8 cellular contexts compared by ENCODE assay signal in the genomic region with DNA sequence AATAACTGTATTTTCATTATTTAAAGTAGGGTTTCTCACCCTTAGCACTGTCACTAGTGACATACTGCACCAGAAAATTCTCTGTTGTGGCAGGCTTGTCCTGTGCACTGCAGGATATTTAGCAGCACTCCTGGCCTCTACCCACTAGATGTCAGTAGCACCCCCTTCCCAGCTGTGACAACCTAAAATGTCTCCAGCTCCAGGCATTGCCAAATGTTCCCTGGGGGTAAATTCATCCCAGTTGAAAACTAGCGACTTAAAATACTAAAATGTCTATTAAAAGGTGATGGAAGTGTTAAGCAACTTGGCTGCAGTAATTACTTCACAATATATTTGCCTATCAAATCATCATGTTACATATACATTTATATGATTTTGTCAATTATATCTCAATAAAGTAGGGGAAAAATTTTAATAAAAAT.
DNase-seq lines count a peak whose midpoint lies in the region; ATAC-seq and TF ChIP-seq lines count a peak whose summit lies in the region.

No MANE protein-coding gene starts in this region.

- POLR2A ChIA-PET in activated CD4-positive, alpha-beta memory T cell treated with anti-CD3 and anti-CD28 coated beads, Interleukin-2, amount 10 ng/mL, durations not matched to agents 7 days and 5 days (lab: Charles Lee): no interaction called here

- DNase-seq in activated gamma-delta T cell treated with Interleukin-2 at 50 U/mL for 16 hours: peak; percentile 61
- DNase-seq in activated gamma-delta T cell (lab: John Stamatoyannopoulos, UW): no peak
- peak; percentile 30 for DNase-seq in NCI-H774 (lab: John Stamatoyannopoulos, UW)
- DNase-seq in activated CD4-positive, alpha-beta memory T cell treated with anti-CD3 and anti-CD28 coated beads, Interleukin-2, amount 10 ng/mL, durations not matched to agents 7 days and 5 days: peak; percentile 61
- DNase-seq in endothelial cell (ENCODE audit: low spot score): peak; percentile 71
- DNase-seq in myocyte (ENCODE audit: low read depth): peak; percentile 80
- peak; percentile 22 to 68 for DNase-seq in stimulated activated effector memory CD8-positive, alpha-beta T cell treated with anti-CD3 and anti-CD28 coated beads, Interleukin-12 subunit alpha, Interleukin-12 subunit beta, amount 100 ng/mL, for 72 hours (ENCODE audit: low spot score in 2 of 2)

- TF ChIP-seq CTCF in endothelial cell (IDR thresholded peaks at IDR 0.05; ENCODE audit: unreplicated experiment): peak; percentile 60

- H3K9me3 Mint-ChIP-seq in activated CD4-positive, alpha-beta memory T cell treated with anti-CD3 and anti-CD28 coated beads, Interleukin-2, amount 10 ng/mL, durations not matched to agents 7 days and 5 days: no peaks in the 10 kb centered on the region
- H3K9me3 Mint-ChIP-seq in endothelial cell (ENCODE audit: unreplicated experiment): no peaks in the 10 kb centered on the region
- no peaks in the 10 kb centered on the region for H3K9me3 Mint-ChIP-seq in stimulated activated effector memory CD8-positive, alpha-beta T cell treated with anti-CD3 and anti-CD28 coated beads, Interleukin-12 subunit alpha, Interleukin-12 subunit beta, amount 100 ng/mL, for 72 hours

- H3K4me1 Mint-ChIP-seq in activated CD4-positive, alpha-beta memory T cell treated with anti-CD3 and anti-CD28 coated beads, Interleukin-2, amount 10 ng/mL, durations not matched to agents 7 days and 5 days: peaks cover 18% of the 10 kb centered on the region
- H3K4me1 Mint-ChIP-seq in endothelial cell (ENCODE audit: unreplicated experiment): no peaks in the 10 kb centered on the region
- peaks cover 7% of the 10 kb centered on the region for H3K4me1 Mint-ChIP-seq in stimulated activated effector memory CD8-positive, alpha-beta T cell treated with anti-CD3 and anti-CD28 coated beads, Interleukin-12 subunit alpha, Interleukin-12 subunit beta, amount 100 ng/mL, for 72 hours

- no peaks in the 10 kb centered on the region for H3K27me3 Mint-ChIP-seq in activated CD4-positive, alpha-beta memory T cell treated with anti-CD3 and anti-CD28 coated beads, Interleukin-2, amount 10 ng/mL, durations not matched to agents 7 days and 5 days
- no peaks in the 10 kb centered on the region for H3K27me3 Mint-ChIP-seq in endothelial cell (ENCODE audit: unreplicated experiment)

- H3K27ac Mint-ChIP-seq in activated CD4-positive, alpha-beta memory T cell treated with anti-CD3 and anti-CD28 coated beads, Interleukin-2, amount 10 ng/mL, durations not matched to agents 7 days and 5 days: no peak overlapping the region
- no peak overlapping the region for H3K27ac Mint-ChIP-seq in endothelial cell (ENCODE audit: unreplicated experiment)
- peak overlapping the region; percentile 30 for H3K27ac Mint-ChIP-seq in stimulated activated effector memory CD8-positive, alpha-beta T cell treated with anti-CD3 and anti-CD28 coated beads, Interleukin-12 subunit alpha, Interleukin-12 subunit beta, amount 100 ng/mL, for 72 hours

- CTCF ChIA-PET in activated CD4-positive, alpha-beta memory T cell treated with anti-CD3 and anti-CD28 coated beads, Interleukin-2, amount 10 ng/mL, durations not matched to agents 7 days and 5 days (lab: Charles Lee): interaction anchor here (1.0 to 3.1 kb wide), 4 partner anchors 28 to 170 kb away, joined by 3 to 43 read pairs (median 4); no protein-coding TSS in a partner anchor

- ATAC-seq in HG03439 (IDR thresholded peaks at IDR 0.05; ENCODE audit: unreplicated experiment): peak; percentile 50
- peak; percentile 88 for ATAC-seq in stimulated activated effector memory CD8-positive, alpha-beta T cell treated with anti-CD3 and anti-CD28 coated beads, Interleukin-12 subunit alpha, Interleukin-12 subunit beta, amount 100 ng/mL, for 72 hours

- peaks cover 20% of the 10 kb centered on the region for H3K36me3 Mint-ChIP-seq in activated CD4-positive, alpha-beta memory T cell treated with anti-CD3 and anti-CD28 coated beads, Interleukin-2, amount 10 ng/mL, durations not matched to agents 7 days and 5 days (ENCODE audit: low read depth)
- H3K36me3 Mint-ChIP-seq in endothelial cell (ENCODE audit: low read depth, unreplicated experiment): peaks cover 4% of the 10 kb centered on the region
- peaks cover 75% of the 10 kb centered on the region for H3K36me3 Mint-ChIP-seq in stimulated activated effector memory CD8-positive, alpha-beta T cell treated with anti-CD3 and anti-CD28 coated beads, Interleukin-12 subunit alpha, Interleukin-12 subunit beta, amount 100 ng/mL, for 72 hours

- no peak overlapping the region for H3K4me3 Mint-ChIP-seq in activated CD4-positive, alpha-beta memory T cell treated with anti-CD3 and anti-CD28 coated beads, Interleukin-2, amount 10 ng/mL, durations not matched to agents 7 days and 5 days
- no peak overlapping the region for H3K4me3 Mint-ChIP-seq in endothelial cell (ENCODE audit: unreplicated experiment)
- no peak overlapping the region for H3K4me3 Mint-ChIP-seq in stimulated activated effector memory CD8-positive, alpha-beta T cell treated with anti-CD3 and anti-CD28 coated beads, Interleukin-12 subunit alpha, Interleukin-12 subunit beta, amount 100 ng/mL, for 72 hours
